ENCODE assay signal across 8 cellular contexts in the genomic region with DNA sequence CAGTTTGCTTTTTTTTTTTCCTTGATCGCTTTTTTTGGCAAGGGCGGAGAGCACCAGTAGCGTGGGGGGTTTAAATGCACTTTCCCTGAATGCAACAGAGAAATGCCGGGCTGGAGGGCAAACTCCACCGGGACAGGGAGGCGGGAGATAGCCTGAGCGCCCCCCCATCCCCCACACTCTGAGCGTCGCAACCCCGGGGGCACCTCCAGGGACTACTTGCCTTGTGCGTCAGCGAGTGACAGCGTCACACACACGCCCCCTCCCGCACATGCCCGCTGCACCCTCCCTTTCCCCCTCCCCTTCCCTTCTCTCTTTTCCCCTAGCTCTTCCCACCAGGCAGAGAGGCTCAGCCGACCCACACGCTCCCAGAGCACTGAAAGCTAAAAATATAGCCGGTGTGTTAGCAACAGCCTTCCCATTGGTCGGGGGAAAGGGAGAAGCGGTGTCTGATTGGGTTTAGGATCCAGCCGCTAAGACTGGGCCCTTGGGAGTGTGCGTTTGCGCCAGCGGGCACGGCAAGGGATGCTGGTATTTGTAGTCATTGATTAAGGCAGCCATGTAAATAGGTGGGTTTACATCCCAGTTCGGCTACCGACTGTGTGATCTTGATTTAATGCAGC. TPM values are rescaled to one million over a fixed set of nuclear protein-coding genes. Genes with fewer than 3 reads are reported as not detected.
DNase-seq lines count a peak whose midpoint lies in the region; ATAC-seq and TF ChIP-seq lines count a peak whose summit lies in the region.

No MANE protein-coding gene starts in this region.

- H3K4me2 ChIP-seq in hepatocyte: peak overlapping the region; percentile 97

- 2% methylated on average over 21 of the region's 28 CpGs for WGBS in hepatocyte (ENCODE audit: low lambda C conversion rate, missing lambda C conversion rate)
- 0 to 1% methylated on average over 28 of the region's 28 CpGs for WGBS in aorta, 2 donors

- intact Hi-C loops in aorta (cut with DNase I): loop anchor here (2.0 to 5.0 kb wide), 3 partner anchors 21 to 79 kb away; partner anchors contain the start of genes ACO2 (in 1 of the 2) and PHF5A (in 1 of the 2)

- H3K4me3 ChIP-seq in hepatocyte: peak overlapping the region; percentile 43
- H3K4me3 ChIP-seq in rectal smooth muscle tissue (ENCODE audit: low read length): peak overlapping the region; percentile 78
- H3K4me3 ChIP-seq in aorta (ENCODE audit: low read length in 2 of 2): peak overlapping the region; percentile 19 to 96

- H3K79me2 ChIP-seq in hepatocyte: peaks cover 31% of the 10 kb centered on the region

- H4K20me1 ChIP-seq in hepatocyte (ENCODE audit: insufficient read depth, poor library complexity, severe bottlenecking): peaks cover 9% of the 10 kb centered on the region

- ATAC-seq in GM18498 (IDR thresholded peaks at IDR 0.05; ENCODE audit: unreplicated experiment) (peak; percentile 48), HG02973 (IDR thresholded peaks at IDR 0.05; ENCODE audit: unreplicated experiment) (peak; percentile 41), aorta (ENCODE audit: low FRiP score) (peak; percentile 89)

- DNase-seq in NCI-H2029 treated with DMSO at 0.1 percent for 48 hours (lab: John Stamatoyannopoulos, UW) (peak; percentile 91), T1000 (lab: John Stamatoyannopoulos, UW) (peak; percentile 91), astrocyte of the hippocampus (ENCODE audit: low read depth, low spot score) (peak; percentile 99), hepatocyte (ENCODE audit: low spot score) (peak; percentile 97), aorta (peak; percentile 97)

- no peak for TF ChIP-seq CTCF in hepatocyte (IDR thresholded peaks at IDR 0.05; ENCODE audit: poor library complexity)

- H3K4me1 ChIP-seq in hepatocyte (ENCODE audit: insufficient read depth) (peaks cover 3% of the 10 kb centered on the region), rectal smooth muscle tissue (ENCODE audit: control insufficient read depth, insufficient read depth, low read length) (peaks cover 12% of the 10 kb centered on the region), aorta (ENCODE audit: control insufficient read depth in 1 of 2, insufficient read depth in 2 of 2, low read length in 2 of 2) (no peaks in the 10 kb centered on the region)

- peak overlapping the region; percentile 98 for H3K27ac ChIP-seq in hepatocyte
- H3K27ac ChIP-seq in rectal smooth muscle tissue (ENCODE audit: low read depth, low read length): peak overlapping the region; percentile 99
- peak overlapping the region; percentile 90 to 93 for H3K27ac ChIP-seq in aorta (ENCODE audit: low read depth in 1 of 2, low read length in 2 of 2)

- no peaks in the 10 kb centered on the region for H3K9me3 ChIP-seq in hepatocyte (ENCODE audit: low read depth)
- H3K9me3 ChIP-seq in aorta (ENCODE audit: control insufficient read depth, low read length): no peaks in the 10 kb centered on the region

- H3K9me2 ChIP-seq in hepatocyte (replicated peaks; ENCODE audit: insufficient read depth): no peaks in the 10 kb centered on the region

- H3K36me3 ChIP-seq in hepatocyte (replicated peaks; ENCODE audit: insufficient read depth, low read depth): no peaks in the 10 kb centered on the region
- H3K36me3 ChIP-seq in rectal smooth muscle tissue (ENCODE audit: control insufficient read depth, insufficient read depth, low read length): peaks cover 3% of the 10 kb centered on the region
- no peaks in the 10 kb centered on the region for H3K36me3 ChIP-seq in aorta (ENCODE audit: control insufficient read depth in 1 of 2, insufficient read depth in 2 of 2, low read length in 1 of 2)

- peak overlapping the region; percentile 89 for H3K9ac ChIP-seq in rectal smooth muscle tissue (ENCODE audit: low read length)

- H3K27me3 ChIP-seq in hepatocyte: no peaks in the 10 kb centered on the region
- no peaks in the 10 kb centered on the region for H3K27me3 ChIP-seq in rectal smooth muscle tissue (ENCODE audit: control insufficient read depth, insufficient read depth, low read length)
- peaks cover 0 to 2% of the 10 kb centered on the region in 2 donors for H3K27me3 ChIP-seq in aorta (ENCODE audit: control insufficient read depth in 1 of 2, insufficient read depth in 2 of 2, low read length in 1 of 2)

- H2AFZ ChIP-seq in hepatocyte: peak overlapping the region; percentile 59

RNA-seq across cellular contexts. Expression of gene TOB2, which starts 1.7 kb away (rescaled TPM):
- total RNA-seq in hepatocyte (33.2 and 37.8 TPM in 2 replicates), aorta (10 to 100 TPM; 47.7 to 55.9 TPM)
- polyA plus RNA-seq in hepatocyte (30.8 and 38.5 TPM in 2 replicates), aorta (10 to 100 TPM; 12.9 to 15.5 TPM)

RNA-seq across cellular contexts. Expression of gene PHF5A, which starts 20.2 kb away (rescaled TPM):
- 55.2 and 59.9 TPM in 2 replicates for total RNA-seq in hepatocyte
- 16.8 and 21.9 TPM in 2 replicates for polyA plus RNA-seq in hepatocyte
- total RNA-seq in aorta: 10 to 100 TPM; 22.5 to 27.0 TPM
- polyA plus RNA-seq in aorta: 10 to 100 TPM; 29.8 to 43.1 TPM

RNA-seq across cellular contexts. Expression of gene ACO2, which starts 20.6 kb away (rescaled TPM):
- 111 and 129 TPM in 2 replicates for total RNA-seq in hepatocyte
- 167 and 196 TPM in 2 replicates for polyA plus RNA-seq in hepatocyte
- 10 to 100 TPM; 53.7 to 60.7 TPM for total RNA-seq in aorta
- 10 to 100 TPM; 39.5 to 49.6 TPM for polyA plus RNA-seq in aorta

Comparison
In these comparisons a context has a peak if more than half of its experiments do, and no peak if none do; other contexts are left out.
1. Peak in every context shown above with its lines: DNase-seq, ATAC-seq, H3K4me3 ChIP-seq and H3K27ac ChIP-seq.